8 cellular contexts compared by ENCODE assay signal in the genomic region with DNA sequence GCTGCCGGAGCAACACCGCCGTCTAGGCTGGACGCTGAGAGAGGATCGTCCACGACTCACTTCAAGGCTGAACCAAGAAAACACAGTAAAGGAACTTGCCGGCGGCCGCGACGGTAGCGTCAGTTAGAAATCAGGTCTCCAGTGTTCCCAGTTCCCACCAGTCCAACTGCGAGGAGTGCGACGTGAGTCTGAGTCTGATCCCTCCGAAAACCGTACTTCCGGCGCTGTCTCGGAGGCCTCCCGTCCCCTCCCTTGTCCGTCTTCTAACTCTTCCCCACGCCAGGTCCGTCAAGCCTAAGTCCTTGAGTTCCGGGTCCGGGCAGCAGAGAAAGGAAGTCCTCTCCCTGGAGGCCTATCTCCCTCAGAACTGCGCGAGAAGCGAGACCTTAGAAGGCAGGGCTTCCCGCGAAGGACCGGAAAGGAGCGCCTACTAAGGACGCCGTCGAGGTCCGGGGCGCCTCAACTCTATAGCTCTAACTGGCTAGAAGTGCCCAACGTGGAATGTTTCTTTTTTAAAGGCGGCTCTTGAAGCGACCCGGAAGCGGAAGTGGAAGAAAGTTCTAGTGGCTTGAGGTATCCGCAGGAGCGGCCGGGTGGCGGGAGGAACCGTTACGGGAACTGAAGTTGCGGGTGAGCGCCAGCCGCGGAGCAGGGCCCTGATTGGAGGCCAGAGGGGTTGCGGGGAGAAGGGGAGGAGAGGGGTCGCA. TPM values are rescaled to one million over a fixed set of nuclear protein-coding genes. Genes with fewer than 3 reads are reported as not detected.
A peak's percentile ranks its signal among the peaks of the same experiment; 100 is the strongest.
DNase-seq lines count a peak whose midpoint lies in the region; ATAC-seq and TF ChIP-seq lines count a peak whose summit lies in the region.

A gene with protein sequence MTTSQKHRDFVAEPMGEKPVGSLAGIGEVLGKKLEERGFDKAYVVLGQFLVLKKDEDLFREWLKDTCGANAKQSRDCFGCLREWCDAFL (plus strand): TSS at position 563 of the 707 bp plus-strand sequence. CDS start 748 bp downstream, outside the sequence.
A gene with protein sequence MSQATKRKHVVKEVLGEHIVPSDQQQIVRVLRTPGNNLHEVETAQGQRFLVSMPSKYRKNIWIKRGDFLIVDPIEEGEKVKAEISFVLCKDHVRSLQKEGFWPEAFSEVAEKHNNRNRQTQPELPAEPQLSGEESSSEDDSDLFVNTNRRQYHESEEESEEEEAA (minus strand): TSS at position 217 of the 707 bp plus-strand sequence. CDS start 1,768 bp downstream, outside the sequence.

- intact Hi-C loops in dendritic cell treated with granulocyte-macrophage colony-stimulating factor and Interleukin-4, amounts not matched to agents 40 ng/mL and 50 ng/mL, for 4 days (cut with micrococcal nuclease) = loop anchor here (1.0 to 10.0 kb wide), 2 partner anchors 41 to 63 kb away; a partner anchor contains a TSS
- intact Hi-C loops in left lung (cut with DNase I) = no loop called here

- peaks cover 0 to 59% of the 10 kb centered on the region in 2 donors for H3K36me3 ChIP-seq in left lung

- H3K27ac Mint-ChIP-seq in dendritic cell treated with granulocyte-macrophage colony-stimulating factor and Interleukin-4, amounts not matched to agents 40 ng/mL and 50 ng/mL, for 4 days = peak within 1 kb of the TSS; percentile 100

- H3K4me1 ChIP-seq in left lung = peaks cover 8 to 33% of the 10 kb centered on the region in 2 donors

- DNase-seq in C1 segment of cervical spinal cord (lab: John Stamatoyannopoulos, UW) (peak; percentile 81 to 100 (median 99)), NCI-H748 treated with DMSO at 0.1 percent for 48 hours (lab: John Stamatoyannopoulos, UW) (peak; percentile 98), left lung (peak; percentile 91 to 92)
- DNase-seq in activated CD4-positive, alpha-beta T cell treated with anti-CD3 and anti-CD28 coated beads, Interleukin-2, amount 50 U/mL, for 1 hour = peak; percentile 87
- DNase-seq in stimulated activated CD4-positive, alpha-beta T cell treated with anti-CD3 and anti-CD28 coated beads, Interleukin-2, amount 100 ng/mL, for 4 hours (ENCODE audit: low read depth) = peak; percentile 87

- H3K4me3 ChIP-seq in left lung = peak within 1 kb of the TSS; percentile 79 to 86

- no peak for TF ChIP-seq CTCF in left lung (IDR thresholded peaks at IDR 0.05)

- peaks cover 35% of the 10 kb centered on the region for H3K4me1 Mint-ChIP-seq in dendritic cell treated with granulocyte-macrophage colony-stimulating factor and Interleukin-4, amounts not matched to agents 40 ng/mL and 50 ng/mL, for 4 days (ENCODE audit: low read depth)

- no peaks in the 10 kb centered on the region for H3K27me3 ChIP-seq in left lung

- H3K36me3 Mint-ChIP-seq in dendritic cell treated with granulocyte-macrophage colony-stimulating factor and Interleukin-4, amounts not matched to agents 40 ng/mL and 50 ng/mL, for 4 days (ENCODE audit: low read depth) = peaks cover 80% of the 10 kb centered on the region

- peak; percentile 76 for ATAC-seq in GM19395 (IDR thresholded peaks at IDR 0.05; ENCODE audit: unreplicated experiment)
- ATAC-seq in HG03565 (IDR thresholded peaks at IDR 0.05; ENCODE audit: unreplicated experiment) = peak; percentile 61
- peak; percentile 95 for ATAC-seq in left lung

- H3K9me3 ChIP-seq in left lung = no peaks in the 10 kb centered on the region

- no peaks in the 10 kb centered on the region for H3K27me3 Mint-ChIP-seq in dendritic cell treated with granulocyte-macrophage colony-stimulating factor and Interleukin-4, amounts not matched to agents 40 ng/mL and 50 ng/mL, for 4 days

- H3K27ac ChIP-seq in left lung = peak within 1 kb of the TSS; percentile 95 to 97

- no peaks in the 10 kb centered on the region for H3K9me3 Mint-ChIP-seq in dendritic cell treated with granulocyte-macrophage colony-stimulating factor and Interleukin-4, amounts not matched to agents 40 ng/mL and 50 ng/mL, for 4 days

- H3K4me3 Mint-ChIP-seq in dendritic cell treated with granulocyte-macrophage colony-stimulating factor and Interleukin-4, amounts not matched to agents 40 ng/mL and 50 ng/mL, for 4 days = peak within 1 kb of the TSS; percentile 98

RNA-seq across cellular contexts. Expression of the first gene that starts in this region (rescaled TPM):
- 100 to 1,000 TPM; 161 to 183 TPM for total RNA-seq in left lung

RNA-seq across cellular contexts. Expression of the second gene that starts in this region (rescaled TPM):
- 10 to 100 TPM; 28.4 to 30.5 TPM for total RNA-seq in left lung

Comparison
In these comparisons a context has a peak if more than half of its experiments do, and no peak if none do; other contexts are left out.
1. Peak in every context shown above with its lines: DNase-seq, ATAC-seq, H3K4me3 ChIP-seq and H3K27ac ChIP-seq.